ENCODE assay signal across 6 cellular contexts in the genomic region with DNA sequence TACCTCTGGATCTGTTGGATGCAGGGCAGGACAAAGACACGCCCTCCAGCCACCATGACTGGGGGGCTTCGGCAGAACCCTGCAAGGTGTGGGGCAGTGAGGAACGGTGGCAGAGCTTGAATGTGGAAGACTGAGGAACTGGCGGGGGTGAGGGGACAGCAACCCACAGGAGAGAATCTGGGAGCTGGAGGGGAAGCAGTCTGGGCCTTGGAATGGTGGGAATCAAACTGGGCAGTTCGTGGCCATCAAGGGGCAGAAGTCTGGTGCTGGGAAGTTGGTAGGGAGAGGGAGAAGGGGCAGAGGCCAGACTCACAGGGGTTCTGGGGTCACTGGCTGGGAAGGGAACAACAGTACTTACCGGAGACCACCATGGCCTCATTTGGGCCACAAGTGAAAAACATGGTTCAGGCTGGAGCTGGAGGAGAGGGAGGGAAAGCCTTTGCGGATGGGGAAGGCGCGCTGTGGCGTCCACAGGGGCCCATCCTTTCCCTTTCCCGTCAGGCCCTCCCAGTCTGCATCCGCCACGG. TPM values are rescaled to one million over a fixed set of nuclear protein-coding genes. Genes with fewer than 3 reads are reported as not detected.
DNase-seq lines count a peak whose midpoint lies in the region; ATAC-seq and TF ChIP-seq lines count a peak whose summit lies in the region.

No MANE protein-coding gene starts in this region.

- no peak for TF ChIP-seq EP300 in neural cell (conservative IDR thresholded peaks at IDR 0.05; ENCODE audit: poor library complexity, severe bottlenecking)

- DNase-seq in body of pancreas (no peak), GM10266 (ENCODE audit: extremely low spot score) (no peak), COLO829 (ENCODE audit: low spot score) (no peak)

- peak overlapping the region; percentile 88 for H2AFZ ChIP-seq in neural cell (ENCODE audit: low read depth, low read length)

- TF ChIP-seq POLR2A in body of pancreas (IDR thresholded peaks at IDR 0.05): no peak

- peak overlapping the region; percentile 93 for H3K4me2 ChIP-seq in neural cell (ENCODE audit: low read length)

- H3K36me3 ChIP-seq in body of pancreas (replicated peaks in 1 of 2; ENCODE audit: insufficient read depth in 1 of 2, low read depth in 2 of 2): peaks cover 4% of the 10 kb centered on the region in 2 donors
- H3K36me3 ChIP-seq in neural cell (ENCODE audit: insufficient read depth, low read length): no peaks in the 10 kb centered on the region

- peaks cover 14% of the 10 kb centered on the region for H3K79me2 ChIP-seq in neural cell (replicated peaks; ENCODE audit: insufficient read depth, low read length)

- H3K4me1 ChIP-seq in body of pancreas: peaks cover 53% of the 10 kb centered on the region

- TF ChIP-seq RAD21 in neural cell (conservative IDR thresholded peaks at IDR 0.05): no peak

- no peaks in the 10 kb centered on the region for H3K9me3 ChIP-seq in body of pancreas
- no peaks in the 10 kb centered on the region for H3K9me3 ChIP-seq in neural cell (ENCODE audit: low read length)

- intact Hi-C loops in body of pancreas (cut with DNase I): no loop called here

- H3K9me2 ChIP-seq in neural cell (ENCODE audit: insufficient read depth, low read length): no peaks in the 10 kb centered on the region

- TF ChIP-seq CTCF in body of pancreas (IDR thresholded peaks at IDR 0.05) (no peak), neural cell (IDR thresholded peaks at IDR 0.05; ENCODE audit: poor library complexity, severe bottlenecking) (no peak), GM10266 (IDR thresholded peaks at IDR 0.05; ENCODE audit: control insufficient read depth, insufficient read depth, low read depth, missing control alignments) (no peak)

- H3K27me3 ChIP-seq in body of pancreas: no peaks in the 10 kb centered on the region
- H3K27me3 ChIP-seq in neural cell (ENCODE audit: insufficient read depth, low read depth, low read length): peaks cover 20% of the 10 kb centered on the region

- H3K4me3 ChIP-seq in body of pancreas: peak overlapping the region; percentile 59 to 63
- peak overlapping the region; percentile 90 for H3K4me3 ChIP-seq in neural cell (ENCODE audit: low read length)

- 10% methylated on average over 13 of the region's 13 CpGs for WGBS in body of pancreas, 2 donors

- H4K20me1 ChIP-seq in neural cell (ENCODE audit: insufficient read depth): no peaks in the 10 kb centered on the region

- no peaks in the 10 kb centered on the region for H3F3A ChIP-seq in neural cell (ENCODE audit: insufficient read depth, low read length, poor library complexity, severe bottlenecking)

- ATAC-seq in HG03108 (IDR thresholded peaks at IDR 0.05; ENCODE audit: unreplicated experiment): peak; percentile 6
- ATAC-seq in body of pancreas: no peak
- ATAC-seq in HG03354 (IDR thresholded peaks at IDR 0.05; ENCODE audit: poor library complexity, severe bottlenecking, unreplicated experiment): no peak

- H3K27ac ChIP-seq in body of pancreas (peak overlapping the region; percentile 68 to 96 (median 91)), neural cell (ENCODE audit: low read length) (peak overlapping the region; percentile 60)

- peak overlapping the region; percentile 90 for H3K9ac ChIP-seq in neural cell (ENCODE audit: low read length)

TF ChIP-seq in neural cell, 6 proteins besides CTCF, POLR2A, EP300 and RAD21:
- TF ChIP-seq EZH2 (IDR thresholded peaks at IDR 0.05; ENCODE audit: borderline replicate concordance, insufficient read depth, low read length, poor library complexity, severe bottlenecking): no peak
- TF ChIP-seq SMC3 (conservative IDR thresholded peaks at IDR 0.05; ENCODE audit: poor library complexity): peak; percentile 9

RNA-seq across cellular contexts. Expression of a gene that starts 0.6 kb away (rescaled TPM):
- total RNA-seq in body of pancreas: 10 to 100 TPM; 70.0 to 82.4 TPM
- 72.7 and 84.7 TPM in 2 replicates for polyA plus RNA-seq in neural cell
- 51.6 and 61.0 TPM in 2 replicates for polyA minus RNA-seq in neural cell

RNA-seq across cellular contexts. Expression of a gene that starts 2.5 kb away (rescaled TPM):
- total RNA-seq in body of pancreas: 10 to 100 TPM; 46.4 to 60.3 TPM
- polyA plus RNA-seq in neural cell: 1.3 and 3.0 TPM in 2 replicates
- polyA minus RNA-seq in neural cell: 0.49 and 0.69 TPM in 2 replicates

RNA-seq across cellular contexts. Expression of a gene that starts 21.7 kb away (rescaled TPM):
- 10 to 100 TPM; 80.9 to 84.4 TPM for total RNA-seq in body of pancreas
- polyA plus RNA-seq in neural cell: 711 and 792 TPM in 2 replicates
- 773 and 794 TPM in 2 replicates for polyA minus RNA-seq in neural cell

RNA-seq across cellular contexts. Expression of a gene that starts 24.8 kb away (rescaled TPM):
- 10 to 100 TPM; 11.4 to 18.1 TPM for total RNA-seq in body of pancreas
- 4.3 and 8.1 TPM in 2 replicates for polyA plus RNA-seq in neural cell
- 9.3 and 10.5 TPM in 2 replicates for polyA minus RNA-seq in neural cell

RNA-seq across cellular contexts. Expression of a gene that starts 51.1 kb away (rescaled TPM):
- total RNA-seq in body of pancreas: 1 to 10 TPM; 2.6 to 5.2 TPM
- 7.1 and 7.5 TPM in 2 replicates for polyA plus RNA-seq in neural cell
- 5.8 and 6.9 TPM in 2 replicates for polyA minus RNA-seq in neural cell
